ENCODE assay signal across 1 cellular context in the genomic region with DNA sequence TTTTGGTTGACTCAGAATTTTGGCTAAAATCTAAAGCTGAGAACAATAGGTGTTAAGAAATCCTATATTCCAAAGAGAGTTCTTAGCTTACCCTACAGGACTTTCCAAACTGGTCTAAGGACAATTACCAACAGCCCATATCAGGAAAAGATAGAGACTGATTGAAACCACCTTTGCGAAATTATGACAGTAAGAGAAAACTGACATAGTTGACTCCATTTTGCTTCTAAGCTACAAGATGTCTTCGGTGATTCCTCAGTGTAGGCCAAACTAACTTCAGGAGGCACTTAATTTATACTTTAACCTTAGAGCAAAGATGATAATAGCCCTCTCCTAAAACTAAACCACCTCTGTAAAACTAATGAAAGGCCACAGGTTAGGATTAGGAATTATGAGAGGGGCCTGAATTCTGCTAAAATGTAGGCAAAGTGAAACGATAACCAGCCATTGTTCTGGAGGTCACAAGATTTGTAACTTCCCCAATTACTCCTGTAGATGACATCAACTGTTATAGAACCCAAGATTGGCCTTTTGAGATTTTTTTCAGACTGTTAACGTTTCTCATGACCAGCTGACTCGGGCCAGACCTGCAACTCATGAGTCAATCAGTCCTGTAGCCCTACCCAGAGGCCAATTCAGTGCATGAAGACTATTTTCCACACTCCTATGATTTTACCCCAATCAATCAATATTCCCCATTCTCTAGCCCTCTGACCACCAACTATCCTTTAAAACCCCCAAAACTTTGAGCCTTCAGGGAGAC.
TF ChIP-seq lines count a peak whose summit lies in the region.

No MANE protein-coding gene starts in this region.

TF ChIP-seq in K562, 482 proteins besides CTCF, POLR2A, EP300 and RAD21 (continued from another document):
- TF ChIP-seq NR2C2 (CRISPR knock-in tag; IDR thresholded peaks at IDR 0.05) (no peak), NR2C2 (tag; IDR thresholded peaks at IDR 0.05) (no peak), ZNF766 (CRISPR knock-in tag; conservative IDR thresholded peaks at IDR 0.05) (peak; percentile 93), ARID1B (IDR thresholded peaks at IDR 0.05) (no peak), TOE1 (IDR thresholded peaks at IDR 0.05; ENCODE audit: borderline replicate concordance) (no peak), TOE1 (CRISPR knock-in tag; IDR thresholded peaks at IDR 0.05; ENCODE audit: borderline replicate concordance, low read depth) (no peak), ETV5 (CRISPR knock-in tag; IDR thresholded peaks at IDR 0.05; ENCODE audit: low read depth) (no peak), NONO (IDR thresholded peaks at IDR 0.05; ENCODE audit: low read depth in 2 of 2, low read length in 1 of 2) (no peak), SMAD4 (CRISPR knock-in tag; conservative IDR thresholded peaks at IDR 0.05) (no peak), ZNF780A (CRISPR knock-in tag; IDR thresholded peaks at IDR 0.05) (no peak), PTRF (tag; IDR thresholded peaks at IDR 0.05) (peak; percentile 62; the same call in 1 of the 2 replicates), ETS2 (tag; IDR thresholded peaks at IDR 0.05; ENCODE audit: borderline replicate concordance, poor library complexity, severe bottlenecking) (no peak), EGR1 (conservative IDR thresholded peaks at IDR 0.05) (no peak), OTX1 (CRISPR knock-in tag; IDR thresholded peaks at IDR 0.05) (no peak), HMG20A (CRISPR knock-in tag; conservative IDR thresholded peaks at IDR 0.05) (no peak), ZNF830 (CRISPR knock-in tag; IDR thresholded peaks at IDR 0.05) (no peak), ZNF696 (CRISPR knock-in tag; conservative IDR thresholded peaks at IDR 0.05) (no peak)
